In the genomic region with DNA sequence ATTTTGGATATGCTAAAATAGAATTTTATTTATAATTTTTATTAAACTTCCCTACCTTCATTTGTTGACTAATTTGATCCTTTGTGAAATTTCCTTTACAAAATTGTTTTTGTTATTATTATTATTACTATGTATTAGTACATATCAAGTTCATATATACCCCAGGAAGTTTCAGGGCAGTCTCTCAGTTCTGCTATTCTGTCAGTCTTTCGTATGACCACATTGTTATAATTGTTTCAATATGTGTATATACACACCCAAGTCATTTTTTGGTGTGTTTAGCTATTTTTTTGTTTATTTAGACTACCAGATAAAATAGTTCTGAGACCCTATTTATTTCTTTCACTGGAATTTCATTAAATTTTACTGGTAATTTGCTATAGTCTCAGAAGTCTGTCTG, we compare ENCODE assay signal across 28 cellular contexts.
"Had no signal": no experiment of that assay in that cellular context is flagged by ENCODE, and none has a peak within 500 bp of the region (broad histone marks: within the 10 kb centered on the region; RNA-seq: fewer than 3 reads in every experiment).

No MANE protein-coding gene starts in this region.

- H3K4me3 Mint-ChIP-seq: activated CD4-positive, alpha-beta T cell treated with anti-CD3 and anti-CD28 coated beads, Interleukin-2, amount 10 ng/mL, durations not matched to agents 24 days and 14 days; activated CD8-positive, alpha-beta T cell treated with anti-CD3 and anti-CD28 coated beads for 36 hours; activated naive CD8-positive, alpha-beta T cell treated with anti-CD3 and anti-CD28 coated beads for 36 hours; activated T-cell treated with anti-CD3 and anti-CD28 coated beads, Interleukin-2, amount 50 U/mL, for 72 hours; activated T-helper 17 cell treated with anti-CD3 and anti-CD28 coated beads, Interleukin-2, amount 50 U/mL, for 72 hours; T-helper 1 cell treated with Interleukin-12 subunit alpha and Interleukin-12 subunit beta and Interleukin-4 antibody, amounts not matched to agents 30 μg/mL and 1 μg/mL, for 36 hours; T-helper 2 cell treated with Interferon-gamma antibody and Interleukin-4, amounts not matched to agents 5 μg/mL and 100 μg/mL, for 36 hours had no signal

- H3K4me1 Mint-ChIP-seq: activated CD4-positive, alpha-beta T cell treated with anti-CD3 and anti-CD28 coated beads, Interleukin-2, amount 10 ng/mL, durations not matched to agents 24 days and 14 days; activated naive CD8-positive, alpha-beta T cell treated with anti-CD3 and anti-CD28 coated beads for 36 hours; activated T-helper 17 cell treated with anti-CD3 and anti-CD28 coated beads, Interleukin-2, amount 50 U/mL, for 72 hours had no signal

- H3K36me3 Mint-ChIP-seq: activated naive CD8-positive, alpha-beta T cell treated with anti-CD3 and anti-CD28 coated beads for 36 hours had no signal

- H3K27ac Mint-ChIP-seq: activated CD4-positive, alpha-beta T cell treated with anti-CD3 and anti-CD28 coated beads, Interleukin-2, amount 10 ng/mL, durations not matched to agents 24 days and 14 days; activated CD8-positive, alpha-beta T cell treated with anti-CD3 and anti-CD28 coated beads for 36 hours; activated naive CD8-positive, alpha-beta T cell treated with anti-CD3 and anti-CD28 coated beads for 36 hours; activated T-cell treated with anti-CD3 and anti-CD28 coated beads, Interleukin-2, amount 50 U/mL, for 72 hours; activated T-helper 17 cell treated with anti-CD3 and anti-CD28 coated beads, Interleukin-2, amount 50 U/mL, for 72 hours; T-helper 1 cell treated with Interleukin-12 subunit alpha and Interleukin-12 subunit beta and Interleukin-4 antibody, amounts not matched to agents 30 μg/mL and 1 μg/mL, for 36 hours; T-helper 2 cell treated with Interferon-gamma antibody and Interleukin-4, amounts not matched to agents 5 μg/mL and 100 μg/mL, for 36 hours had no signal

- H3K9me3 Mint-ChIP-seq: activated CD4-positive, alpha-beta T cell treated with anti-CD3 and anti-CD28 coated beads, Interleukin-2, amount 10 ng/mL, durations not matched to agents 24 days and 14 days; activated CD8-positive, alpha-beta T cell treated with anti-CD3 and anti-CD28 coated beads for 36 hours; activated naive CD8-positive, alpha-beta T cell treated with anti-CD3 and anti-CD28 coated beads for 36 hours; T-helper 1 cell treated with Interleukin-12 subunit alpha and Interleukin-12 subunit beta and Interleukin-4 antibody, amounts not matched to agents 30 μg/mL and 1 μg/mL, for 36 hours; T-helper 2 cell treated with Interferon-gamma antibody and Interleukin-4, amounts not matched to agents 5 μg/mL and 100 μg/mL, for 36 hours had no signal

- DNase-seq: activated CD4-positive, alpha-beta T cell treated with anti-CD3 and anti-CD28 coated beads, Interleukin-2, amount 10 ng/mL, durations not matched to agents 24 days and 14 days; activated CD4-positive, alpha-beta T cell treated with anti-CD3 and anti-CD28 coated beads, Interleukin-2, amount 50 U/mL, for 4 hours; activated CD8-positive, alpha-beta T cell treated with anti-CD3 and anti-CD28 coated beads for 36 hours; activated effector memory CD4-positive, alpha-beta T cell treated with anti-CD3 and anti-CD28 coated beads, Interleukin-2, amount 50 U/mL, for 16 hours; activated naive CD4-positive, alpha-beta T cell; activated naive CD4-positive, alpha-beta T cell treated with anti-CD3 and anti-CD28 coated beads, Interleukin-2, amount 50 U/mL, for 16 hours; activated naive CD8-positive, alpha-beta T cell treated with anti-CD3 and anti-CD28 coated beads for 36 hours; activated T-cell treated with anti-CD3 and anti-CD28 coated beads, Interleukin-2, amount 50 U/mL, for 1 hour; activated T-cell treated with anti-CD3 and anti-CD28 coated beads, Interleukin-2, amount 50 U/mL, for 72 hours; amniotic stem cell; aorta; brain microvascular endothelial cell; central memory CD4-positive, alpha-beta T cell; MM.1S; MV-4-11; NCI-H1092; NCI-H1436 treated with DMSO at 0.1 percent for 48 hours; NCI-H1694 treated with DMSO at 0.1 percent for 48 hours; NCI-H2029; NCI-H345; NCI-H524 treated with DMSO at 0.1 percent for 48 hours; NK-92 treated with Interleukin-12 subunit alpha and Interleukin-12 subunit beta, amount 100 ng/mL, for 24 hours; SHP77 treated with DMSO at 0.1 percent for 48 hours; SK-N-SH had no signal

- H3K27me3 Mint-ChIP-seq: activated CD4-positive, alpha-beta T cell treated with anti-CD3 and anti-CD28 coated beads, Interleukin-2, amount 10 ng/mL, durations not matched to agents 24 days and 14 days; activated CD8-positive, alpha-beta T cell treated with anti-CD3 and anti-CD28 coated beads for 36 hours; activated naive CD8-positive, alpha-beta T cell treated with anti-CD3 and anti-CD28 coated beads for 36 hours; activated T-helper 17 cell treated with anti-CD3 and anti-CD28 coated beads, Interleukin-2, amount 50 U/mL, for 72 hours had no signal

- ATAC-seq: activated CD8-positive, alpha-beta T cell treated with anti-CD3 and anti-CD28 coated beads for 36 hours; activated T-cell treated with anti-CD3 and anti-CD28 coated beads, Interleukin-2, amount 50 U/mL, for 72 hours; activated T-helper 17 cell treated with anti-CD3 and anti-CD28 coated beads, Interleukin-2, amount 50 U/mL, for 72 hours; Panc1 had no signal
